ENCODE assay signal across 14 cellular contexts in genomic region chr16:86857807-86858206, GRCh38.
A peak's percentile ranks its signal among the peaks of the same experiment; 100 is the strongest.
DNase-seq lines count a peak whose midpoint lies in the region; ATAC-seq, FAIRE-seq and TF ChIP-seq lines count a peak whose summit lies in the region.
"Had no signal": no experiment of that assay in that cellular context is flagged by ENCODE, and none has a peak within 500 bp of the region (broad histone marks: within the 10 kb centered on the region; RNA-seq: fewer than 3 reads in every experiment).

No MANE protein-coding gene starts in this region.

- H4K20me1 ChIP-seq in H9 (ENCODE audit: control insufficient read depth, insufficient read depth, insufficient read length) (no peaks in the 10 kb centered on the region), GM12878 (ENCODE audit: control insufficient read depth, insufficient read depth) (no peaks in the 10 kb centered on the region)

- no peak overlapping the region for H2BK20ac ChIP-seq in H9 (ENCODE audit: low read depth, low read length, poor library complexity, severe bottlenecking)

- H3K4me3 ChIP-seq in GM12878 (no peak overlapping the region), foreskin fibroblast (ENCODE audit: low read depth in 1 of 2, low read length in 2 of 2) (no peak overlapping the region)

- no peak overlapping the region for H4K8ac ChIP-seq in H9 (replicated peaks; ENCODE audit: insufficient read length, low read depth, low read length)

- no peaks in the 10 kb centered on the region for H3K36me3 ChIP-seq in GM12878 (ENCODE audit: control insufficient read depth in 2 of 2, insufficient read depth in 2 of 2, low read length in 1 of 2)

- H3K4me3 Mint-ChIP-seq in H9: no peak overlapping the region
- H3K4me3 Mint-ChIP-seq: B cell; CD4-positive, alpha-beta memory T cell had no signal

- no peak overlapping the region for H2BK5ac ChIP-seq in H9 (ENCODE audit: insufficient read length, low read length)

- H3K9ac ChIP-seq in H9 (ENCODE audit: extremely low read depth, insufficient read length, low read length): no peak overlapping the region
- no peak overlapping the region for H3K9ac ChIP-seq in GM12878 (ENCODE audit: control insufficient read depth, insufficient read depth, low read length)

- no peaks in the 10 kb centered on the region for H3K4me1 ChIP-seq in H9 (ENCODE audit: insufficient read depth, low read length)
- no peaks in the 10 kb centered on the region for H3K4me1 ChIP-seq in GM12878 (ENCODE audit: control insufficient read depth, insufficient read depth, low read length)

- no peak for TF ChIP-seq RAD21 in GM12878 (IDR thresholded peaks at IDR 0.05; ENCODE audit: insufficient read depth, low read depth, low read length)

- no TSS peak for BruUV-seq in GM12878 (replicated peaks; lab: Mats Ljungman, UMichigan)

- H3K79me1 ChIP-seq in H9 (ENCODE audit: insufficient read depth, low read depth, low read length, poor library complexity, severe bottlenecking): no peaks in the 10 kb centered on the region

- ATAC-seq in GM12878 (no peak), esophagus mucosa (peak; percentile 17)
- ATAC-seq: HCT116 had no signal

- H2BK12ac ChIP-seq in H9 (ENCODE audit: insufficient read length, low read depth, low read length): no peak overlapping the region

- H3K27ac ChIP-seq in H9 (ENCODE audit: insufficient read length, low read depth, low read length) (no peak overlapping the region), GM12878 (ENCODE audit: control insufficient read depth, insufficient read depth) (no peak overlapping the region)
- H3K27ac ChIP-seq: HL-60 had no signal

- no peak overlapping the region for H3K23ac ChIP-seq in H9 (ENCODE audit: insufficient read length, low read depth, low read length)

- TF ChIP-seq EP300 in GM12878 (IDR thresholded peaks at IDR 0.05; ENCODE audit: borderline replicate concordance in 1 of 2, control insufficient read depth in 1 of 2, low read depth in 2 of 2, low read length in 2 of 2): no peak

- H4K5ac ChIP-seq in H9 (ENCODE audit: insufficient read length, low read depth, low read length): peak overlapping the region; percentile 11

- no peaks in the 10 kb centered on the region for H3K9me3 Mint-ChIP-seq in H9

- H3K79me2 ChIP-seq in H9 (ENCODE audit: insufficient read depth, low read length) (no peaks in the 10 kb centered on the region), GM12878 (ENCODE audit: control insufficient read depth, insufficient read depth, low read length) (no peaks in the 10 kb centered on the region)

- H2AFZ ChIP-seq in H9 (ENCODE audit: low read length): no peak overlapping the region
- H2AFZ ChIP-seq in GM12878 (ENCODE audit: control insufficient read depth, low read depth, low read length): no peak overlapping the region

- no peak overlapping the region for H3K14ac ChIP-seq in H9 (ENCODE audit: insufficient read depth, low read length)

- H4K91ac ChIP-seq in H9 (ENCODE audit: insufficient read length, low read depth, low read length): no peak overlapping the region

- intact Hi-C loops in GM12878 (cut with micrococcal nuclease; ENCODE audit: unreplicated experiment): no loop called here

- RAD21 ChIA-PET in GM12878 (lab: Charles Lee; ENCODE audit: unreplicated experiment): no interaction called here

- SMC1A ChIA-PET in GM12878 (lab: Charles Lee; ENCODE audit: uncharacterized antibody, unreplicated experiment): no interaction called here

- H3K23me2 ChIP-seq in H9 (ENCODE audit: insufficient read length, low read depth, low read length, poor library complexity, severe bottlenecking): no peaks in the 10 kb centered on the region

- H3K27ac Mint-ChIP-seq in H9: no peak overlapping the region
- H3K27ac Mint-ChIP-seq: B cell; CD4-positive, alpha-beta memory T cell had no signal

- no peaks in the 10 kb centered on the region for H3K27me3 Mint-ChIP-seq in H9 (ENCODE audit: low read depth)
- H3K27me3 Mint-ChIP-seq: B cell had no signal

- H3K36me3 Mint-ChIP-seq in H9 (ENCODE audit: insufficient read depth in 1 of 3, low read depth in 3 of 3): no peaks in the 10 kb centered on the region
- H3K36me3 Mint-ChIP-seq: CD4-positive, alpha-beta memory T cell had no signal

- no peak for TF ChIP-seq POLR2A in GM12878 (IDR thresholded peaks at IDR 0.05; ENCODE audit: low read depth, low read length)

- no peak for FAIRE-seq in GM12878 (lab: Jason Lieb, UNC)
- FAIRE-seq in urothelium cell line (lab: Jason Lieb, UNC): peak; percentile 99

- in situ Hi-C loops in GM12878 (cut with MboI): no loop called here

- H3K4me2 ChIP-seq in H9 (ENCODE audit: insufficient read depth, insufficient read length, low read length) (no peak overlapping the region), GM12878 (ENCODE audit: control insufficient read depth, insufficient read depth) (no peak overlapping the region)

- H3K27me3 ChIP-seq in H9 (ENCODE audit: insufficient read depth, low read length) (no peaks in the 10 kb centered on the region), GM12878 (replicated peaks in 1 of 2; ENCODE audit: control insufficient read depth in 2 of 2, insufficient read depth in 2 of 2, low read length in 1 of 2) (no peaks in the 10 kb centered on the region)

- no peak overlapping the region for H3K4ac ChIP-seq in H9 (ENCODE audit: low read depth, low read length)

- no peak overlapping the region for H3K18ac ChIP-seq in H9 (ENCODE audit: insufficient read length, low read depth, low read length)

- 100% methylated on average over 1 of the region's 2 CpGs for WGBS in H9 (ENCODE audit: extremely low coverage, insufficient read length, low lambda C conversion rate)
- WGBS in GM12878 (ENCODE audit: insufficient coverage, insufficient replicate concordance, low lambda C conversion rate, missing lambda C conversion rate): 65% methylated on average over 2 of the region's 2 CpGs

- CTCF ChIA-PET in GM12878 (lab: Yijun Ruan, JAX): interaction anchor here (0.8 kb wide), 1 partner anchor 55 kb away, joined by 3 read pairs; no protein-coding TSS in a partner anchor

- DNase-seq in H9: no peak
- no peak for DNase-seq in GM12878 (ENCODE audit: low read depth, low spot score)
- DNase-seq in urothelium cell line (ENCODE audit: low spot score): no peak
- no peak for DNase-seq in NCI-H146 (lab: John Stamatoyannopoulos, UW)
- DNase-seq in foreskin fibroblast: no peak
- no peak for DNase-seq in NCI-H146 treated with DMSO at 0.1 percent for 48 hours (lab: John Stamatoyannopoulos, UW; ENCODE audit: unreplicated experiment)
- DNase-seq: ACHN; C1 segment of cervical spinal cord; CD4-positive, alpha-beta memory T cell; DMS79 had no signal

- TF ChIP-seq CTCF in H9 (conservative IDR thresholded peaks at IDR 0.05) (no peak), GM12878 (IDR thresholded peaks at IDR 0.05 in 2 of 3, conservative IDR thresholded peaks at IDR 0.05 in 1 of 3; ENCODE audit: control insufficient read depth in 2 of 3, extremely low read depth in 1 of 3, insufficient read depth in 1 of 3, low read depth in 3 of 3, low read length in 3 of 3) (no peak), foreskin fibroblast (IDR thresholded peaks at IDR 0.05; ENCODE audit: low read depth, low read length) (no peak)

- H2BK120ac ChIP-seq in H9 (ENCODE audit: low read depth, low read length, poor library complexity, severe bottlenecking): no peak overlapping the region

- H3T11ph ChIP-seq in H9 (ENCODE audit: low read length): no peak overlapping the region

- no peak overlapping the region for H2AK5ac ChIP-seq in H9 (ENCODE audit: insufficient read length, low read length)

- H3K4me1 Mint-ChIP-seq in H9: no peaks in the 10 kb centered on the region
- H3K4me1 Mint-ChIP-seq: B cell; CD4-positive, alpha-beta memory T cell had no signal

- H3K56ac ChIP-seq in H9 (ENCODE audit: insufficient read length, low read depth, low read length): no peak overlapping the region

- H3K9me3 ChIP-seq in H9 (ENCODE audit: control insufficient read depth, low read depth, low read length) (peaks cover 8% of the 10 kb centered on the region), GM12878 (replicated peaks; ENCODE audit: control insufficient read depth, insufficient read depth, low read length) (no peaks in the 10 kb centered on the region; the same call in 2 of the 3 replicates)

- H2BK15ac ChIP-seq in H9 (ENCODE audit: low read depth, low read length): no peak overlapping the region

- POLR2A ChIA-PET in GM12878 (lab: Charles Lee): no interaction called here

TF ChIP-seq in GM12878, 131 proteins besides CTCF, POLR2A, EP300 and RAD21:
- TF ChIP-seq BCL3 (IDR thresholded peaks at IDR 0.05; ENCODE audit: borderline replicate concordance, insufficient read depth, low read depth, low read length, poor library complexity, severe bottlenecking) (peak; percentile 72), IRF5 (IDR thresholded peaks at IDR 0.05; ENCODE audit: borderline replicate concordance) (peak; percentile 18; the same call in 1 of the 2 replicates), NR2C1 (IDR thresholded peaks at IDR 0.05) (no peak)
